1 cellular context compared by ENCODE assay signal in genomic region chr1:218377143-218377660, GRCh38.
TF ChIP-seq lines count a peak whose summit lies in the region.

No MANE protein-coding gene starts in this region.

TF ChIP-seq in HEK293, 187 proteins besides CTCF, POLR2A, EP300 and RAD21 (continued from another document and continues in another):
- peak; percentile 69 for TF ChIP-seq PRDM10 (tag by site-specific recombination; IDR thresholded peaks at IDR 0.05)
- TF ChIP-seq, protein P1, sequence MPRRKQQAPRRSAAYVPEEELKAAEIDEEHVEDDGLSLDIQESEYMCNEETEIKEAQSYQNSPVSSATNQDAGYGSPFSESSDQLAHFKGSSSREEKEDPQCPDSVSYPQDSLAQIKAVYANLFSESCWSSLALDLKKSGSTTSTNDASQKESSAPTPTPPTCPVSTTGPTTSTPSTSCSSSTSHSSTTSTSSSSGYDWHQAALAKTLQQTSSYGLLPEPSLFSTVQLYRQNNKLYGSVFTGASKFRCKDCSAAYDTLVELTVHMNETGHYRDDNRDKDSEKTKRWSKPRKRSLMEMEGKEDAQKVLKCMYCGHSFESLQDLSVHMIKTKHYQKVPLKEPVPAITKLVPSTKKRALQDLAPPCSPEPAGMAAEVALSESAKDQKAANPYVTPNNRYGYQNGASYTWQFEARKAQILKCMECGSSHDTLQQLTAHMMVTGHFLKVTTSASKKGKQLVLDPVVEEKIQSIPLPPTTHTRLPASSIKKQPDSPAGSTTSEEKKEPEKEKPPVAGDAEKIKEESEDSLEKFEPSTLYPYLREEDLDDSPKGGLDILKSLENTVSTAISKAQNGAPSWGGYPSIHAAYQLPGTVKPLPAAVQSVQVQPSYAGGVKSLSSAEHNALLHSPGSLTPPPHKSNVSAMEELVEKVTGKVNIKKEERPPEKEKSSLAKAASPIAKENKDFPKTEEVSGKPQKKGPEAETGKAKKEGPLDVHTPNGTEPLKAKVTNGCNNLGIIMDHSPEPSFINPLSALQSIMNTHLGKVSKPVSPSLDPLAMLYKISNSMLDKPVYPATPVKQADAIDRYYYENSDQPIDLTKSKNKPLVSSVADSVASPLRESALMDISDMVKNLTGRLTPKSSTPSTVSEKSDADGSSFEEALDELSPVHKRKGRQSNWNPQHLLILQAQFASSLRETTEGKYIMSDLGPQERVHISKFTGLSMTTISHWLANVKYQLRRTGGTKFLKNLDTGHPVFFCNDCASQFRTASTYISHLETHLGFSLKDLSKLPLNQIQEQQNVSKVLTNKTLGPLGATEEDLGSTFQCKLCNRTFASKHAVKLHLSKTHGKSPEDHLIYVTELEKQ (tag by site-specific recombination; IDR thresholded peaks at IDR 0.05; ENCODE audit: borderline replicate concordance), result peak; percentile 61; the same call in 1 of the 2 replicates
- TF ChIP-seq HOXD13 (CRISPR knock-in tag; IDR thresholded peaks at IDR 0.05; ENCODE audit: borderline replicate concordance), result peak; percentile 92
- TF ChIP-seq ZNF610 (tag by site-specific recombination; IDR thresholded peaks at IDR 0.05; ENCODE audit: borderline replicate concordance), result no peak
- no peak for TF ChIP-seq ZNF585B (tag by site-specific recombination; IDR thresholded peaks at IDR 0.05)
- no peak for TF ChIP-seq ZNF433 (tag by site-specific recombination; IDR thresholded peaks at IDR 0.05; ENCODE audit: low read depth)
- no peak for TF ChIP-seq GFI1B (tag by site-specific recombination; IDR thresholded peaks at IDR 0.05)
- TF ChIP-seq, protein P2, sequence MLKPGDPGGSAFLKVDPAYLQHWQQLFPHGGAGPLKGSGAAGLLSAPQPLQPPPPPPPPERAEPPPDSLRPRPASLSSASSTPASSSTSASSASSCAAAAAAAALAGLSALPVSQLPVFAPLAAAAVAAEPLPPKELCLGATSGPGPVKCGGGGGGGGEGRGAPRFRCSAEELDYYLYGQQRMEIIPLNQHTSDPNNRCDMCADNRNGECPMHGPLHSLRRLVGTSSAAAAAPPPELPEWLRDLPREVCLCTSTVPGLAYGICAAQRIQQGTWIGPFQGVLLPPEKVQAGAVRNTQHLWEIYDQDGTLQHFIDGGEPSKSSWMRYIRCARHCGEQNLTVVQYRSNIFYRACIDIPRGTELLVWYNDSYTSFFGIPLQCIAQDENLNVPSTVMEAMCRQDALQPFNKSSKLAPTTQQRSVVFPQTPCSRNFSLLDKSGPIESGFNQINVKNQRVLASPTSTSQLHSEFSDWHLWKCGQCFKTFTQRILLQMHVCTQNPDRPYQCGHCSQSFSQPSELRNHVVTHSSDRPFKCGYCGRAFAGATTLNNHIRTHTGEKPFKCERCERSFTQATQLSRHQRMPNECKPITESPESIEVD (tag by site-specific recombination; IDR thresholded peaks at IDR 0.05), result peak; percentile 53
- TF ChIP-seq INSM2 (tag by site-specific recombination; IDR thresholded peaks at IDR 0.05), result peak; percentile 95
- peak; percentile 70 for TF ChIP-seq ZNF366 (tag by site-specific recombination; conservative IDR thresholded peaks at IDR 0.05)
- TF ChIP-seq ZBTB48 (tag by site-specific recombination; IDR thresholded peaks at IDR 0.05), result 0 out of 2 replicates have a peak, but pooled peaks have one; percentile 59
- TF ChIP-seq KLF1 (tag by site-specific recombination; IDR thresholded peaks at IDR 0.05), result peak; percentile 82
- TF ChIP-seq ZNF518A (tag by site-specific recombination; conservative IDR thresholded peaks at IDR 0.05; ENCODE audit: low read depth), result peak; percentile 47
- TF ChIP-seq, protein P3, sequence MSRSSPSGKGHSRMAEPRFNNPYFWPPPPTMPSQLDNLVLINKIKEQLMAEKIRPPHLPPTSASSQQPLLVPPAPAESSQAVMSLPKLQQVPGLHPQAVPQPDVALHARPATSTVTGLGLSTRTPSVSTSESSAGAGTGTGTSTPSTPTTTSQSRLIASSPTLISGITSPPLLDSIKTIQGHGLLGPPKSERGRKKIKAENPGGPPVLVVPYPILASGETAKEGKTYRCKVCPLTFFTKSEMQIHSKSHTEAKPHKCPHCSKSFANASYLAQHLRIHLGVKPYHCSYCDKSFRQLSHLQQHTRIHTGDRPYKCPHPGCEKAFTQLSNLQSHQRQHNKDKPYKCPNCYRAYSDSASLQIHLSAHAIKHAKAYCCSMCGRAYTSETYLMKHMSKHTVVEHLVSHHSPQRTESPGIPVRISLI (tag by site-specific recombination; IDR thresholded peaks at IDR 0.05), result 0 out of 2 replicates have a peak, but pooled peaks have one; percentile 51
- TF ChIP-seq ZNF660 (tag by site-specific recombination; IDR thresholded peaks at IDR 0.05), result peak; percentile 77; the same call in 1 of the 2 replicates
- peak; percentile 96 for TF ChIP-seq SP7 (tag by site-specific recombination; IDR thresholded peaks at IDR 0.05)
- no peak for TF ChIP-seq SCRT2 (tag by site-specific recombination; IDR thresholded peaks at IDR 0.05)
- TF ChIP-seq SP3 (tag by site-specific recombination; IDR thresholded peaks at IDR 0.05), result peak; percentile 71
- TF ChIP-seq ZXDB (tag by site-specific recombination; IDR thresholded peaks at IDR 0.05), result peak; percentile 80
- TF ChIP-seq ZNF266 (tag by site-specific recombination; IDR thresholded peaks at IDR 0.05; ENCODE audit: low read depth), result no peak
- TF ChIP-seq SCRT1 (tag by site-specific recombination; IDR thresholded peaks at IDR 0.05; ENCODE audit: borderline replicate concordance), result no peak
- TF ChIP-seq ZNF544 (tag by site-specific recombination; IDR thresholded peaks at IDR 0.05), result no peak
- TF ChIP-seq KLF16 (tag by site-specific recombination; IDR thresholded peaks at IDR 0.05), result peak; percentile 93
- TF ChIP-seq ZNF23 (tag by site-specific recombination; IDR thresholded peaks at IDR 0.05; ENCODE audit: borderline replicate concordance), result no peak
- peak; percentile 95 for TF ChIP-seq HIC1 (tag by site-specific recombination; IDR thresholded peaks at IDR 0.05)
- peak; percentile 10 for TF ChIP-seq ZBTB26 (tag by site-specific recombination; optimal IDR thresholded peaks at IDR 0.05)
- TF ChIP-seq, protein P4, sequence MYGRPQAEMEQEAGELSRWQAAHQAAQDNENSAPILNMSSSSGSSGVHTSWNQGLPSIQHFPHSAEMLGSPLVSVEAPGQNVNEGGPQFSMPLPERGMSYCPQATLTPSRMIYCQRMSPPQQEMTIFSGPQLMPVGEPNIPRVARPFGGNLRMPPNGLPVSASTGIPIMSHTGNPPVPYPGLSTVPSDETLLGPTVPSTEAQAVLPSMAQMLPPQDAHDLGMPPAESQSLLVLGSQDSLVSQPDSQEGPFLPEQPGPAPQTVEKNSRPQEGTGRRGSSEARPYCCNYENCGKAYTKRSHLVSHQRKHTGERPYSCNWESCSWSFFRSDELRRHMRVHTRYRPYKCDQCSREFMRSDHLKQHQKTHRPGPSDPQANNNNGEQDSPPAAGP (tag by site-specific recombination; IDR thresholded peaks at IDR 0.05), result peak; percentile 66; the same call in 1 of the 2 replicates
- TF ChIP-seq ZNF621 (tag by site-specific recombination; IDR thresholded peaks at IDR 0.05), result no peak
- no peak for TF ChIP-seq ZNF670 (tag by site-specific recombination; IDR thresholded peaks at IDR 0.05; ENCODE audit: low read depth)
- peak; percentile 31; the same call in 1 of the 2 replicates for TF ChIP-seq GLIS2 (tag by site-specific recombination; IDR thresholded peaks at IDR 0.05)
- no peak for TF ChIP-seq ZSCAN23 (tag by site-specific recombination; IDR thresholded peaks at IDR 0.05)
